Comparison of ENCODE assay signal across 9 cellular contexts in genomic region chr1:70504821-70505193, GRCh38.
DNase-seq lines count a peak whose midpoint lies in the region; ATAC-seq and TF ChIP-seq lines count a peak whose summit lies in the region.
"Had no signal": no experiment of that assay in that cellular context is flagged by ENCODE, and none has a peak within 500 bp of the region (broad histone marks: within the 10 kb centered on the region; RNA-seq: fewer than 3 reads in every experiment).

No MANE protein-coding gene starts in this region.

- TF ChIP-seq CTCF in AG09309 (IDR thresholded peaks at IDR 0.05; ENCODE audit: control insufficient read depth, insufficient read depth, low read depth, low read length, missing control alignments) = no peak

- DNase-seq in AG09309 (ENCODE audit: low read depth) (peak; percentile 23), dedifferentiated amniotic fluid mesenchymal stem cell (ENCODE audit: extremely low spot score) (peak; percentile 52), GM19238 (ENCODE audit: insufficient read length, low spot score) (no peak), NCI-H2081 (lab: John Stamatoyannopoulos, UW) (no peak), medulla oblongata (ENCODE audit: extremely low spot score) (no peak)
- no peak for DNase-seq in effector CD4-positive, alpha-beta T cell
- DNase-seq: activated T-cell treated with anti-CD3 and anti-CD28 coated beads for 4 hours had no signal

- H3K4me3 ChIP-seq in AG09309 (ENCODE audit: control insufficient read depth, low read depth, low read length) = no peak overlapping the region

- ATAC-seq in GM19372 (IDR thresholded peaks at IDR 0.05; ENCODE audit: low read depth, unreplicated experiment) (peak; percentile 7), HG03064 (IDR thresholded peaks at IDR 0.05; ENCODE audit: low read depth, unreplicated experiment) (peak; percentile 24)

Comparison
In these comparisons a context has a peak if more than half of its experiments do, and no peak if none do; other contexts are left out.
1. DNase-seq: peak in AG09309 (single experiment) and dedifferentiated amniotic fluid mesenchymal stem cell (single experiment); none in GM19238 (single experiment), NCI-H2081 (0 of 2), effector CD4-positive, alpha-beta T cell (single experiment) and medulla oblongata (single experiment).